19 cellular contexts compared by ENCODE assay signal in the genomic region with DNA sequence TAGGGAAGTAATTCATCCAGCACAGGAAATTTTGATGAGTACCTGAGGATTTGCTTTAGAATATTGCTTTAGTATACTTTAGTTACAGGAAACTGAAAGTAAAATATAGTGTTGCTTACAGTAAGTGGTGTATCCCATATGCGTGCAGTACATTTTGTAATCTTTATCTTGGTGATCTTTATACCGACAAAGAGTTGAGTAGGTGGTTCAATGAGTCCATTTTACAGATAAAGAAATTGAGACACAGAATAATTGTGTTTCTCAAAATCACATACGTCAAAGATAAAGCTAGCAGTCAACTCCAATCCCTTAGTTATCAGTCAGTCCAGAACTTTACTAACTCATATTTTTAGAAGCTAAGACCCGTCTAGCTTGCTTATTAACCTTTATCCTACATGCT.
DNase-seq lines count a peak whose midpoint lies in the region; ATAC-seq and TF ChIP-seq lines count a peak whose summit lies in the region.
"Had no signal": no experiment of that assay in that cellular context is flagged by ENCODE, and none has a peak within 500 bp of the region (broad histone marks: within the 10 kb centered on the region; RNA-seq: fewer than 3 reads in every experiment).

No MANE protein-coding gene starts in this region.

- H3K27me3 ChIP-seq in MM.1S (replicated peaks; ENCODE audit: insufficient read depth, low read length) = no peaks in the 10 kb centered on the region
- H3K27me3 ChIP-seq: ovary, vagina had no signal

- H3K9me3 ChIP-seq in MM.1S (replicated peaks; ENCODE audit: insufficient read depth, low read length) = no peaks in the 10 kb centered on the region
- H3K9me3 ChIP-seq: left ventricle myocardium inferior, ovary, vagina had no signal

- H3K27ac ChIP-seq in MM.1S (ENCODE audit: low read length) = no peak overlapping the region
- H3K27ac ChIP-seq: left ventricle myocardium inferior, ovary, vagina had no signal

- peak; percentile 39 to 45 for ATAC-seq in naive thymus-derived CD8-positive, alpha-beta T cell
- no peak for ATAC-seq in GM19452 (IDR thresholded peaks at IDR 0.05; ENCODE audit: unreplicated experiment)
- ATAC-seq: sciatic nerve had no signal

- no peak for DNase-seq in activated CD4-positive, alpha-beta T cell treated with anti-CD3 and anti-CD28 coated beads, Interleukin-2, amount 10 ng/mL, durations not matched to agents 24 days and 14 days
- no peak for DNase-seq in activated CD4-positive, alpha-beta T cell treated with anti-CD3 and anti-CD28 coated beads for 4 hours
- DNase-seq in MM.1S (peak; percentile 14), hepatic stellate cell (ENCODE audit: low spot score) (no peak), CD14-positive monocyte (ENCODE audit: low spot score) (no peak)
- DNase-seq in naive thymus-derived CD8-positive, alpha-beta T cell = peak in 2 of 10 donors; percentile 10 to 15
- DNase-seq: ACHN; activated effector memory CD4-positive, alpha-beta T cell treated with anti-CD3 and anti-CD28 coated beads, Interleukin-2, amount 50 U/mL, for 16 hours; GOT3; left ventricle myocardium inferior; NCI-H2029; ovary; SHP77 had no signal

- POLR2A ChIA-PET in naive thymus-derived CD8-positive, alpha-beta T cell (lab: Charles Lee) = interaction anchor here (0.7 to 4.1 kb wide), 7 partner anchors 11 to 68 kb away, joined by 3 to 28 read pairs (median 5); no protein-coding TSS in a partner anchor

- peak overlapping the region; percentile 61 for H3K4me3 Mint-ChIP-seq in activated CD4-positive, alpha-beta T cell treated with anti-CD3 and anti-CD28 coated beads, Interleukin-2, amount 10 ng/mL, durations not matched to agents 24 days and 14 days
- H3K4me3 Mint-ChIP-seq in activated naive CD8-positive, alpha-beta T cell = peak overlapping the region; percentile 76
- H3K4me3 Mint-ChIP-seq in naive thymus-derived CD8-positive, alpha-beta T cell = peak overlapping the region; percentile 56 to 89 (median 78)
- peak overlapping the region in 1 of 2 donors; percentile 32 for H3K4me3 Mint-ChIP-seq in CD14-positive monocyte
- H3K4me3 Mint-ChIP-seq: brain; dendritic cell treated with granulocyte-macrophage colony-stimulating factor and Interleukin-4, amounts not matched to agents 40 ng/mL and 50 ng/mL, for 4 days had no signal

- no peaks in the 10 kb centered on the region for H4K20me1 ChIP-seq in MM.1S (ENCODE audit: insufficient read depth, low read length)

- peaks cover 2% of the 10 kb centered on the region for H3K27me3 Mint-ChIP-seq in activated CD4-positive, alpha-beta T cell treated with anti-CD3 and anti-CD28 coated beads, Interleukin-2, amount 10 ng/mL, durations not matched to agents 24 days and 14 days
- no peaks in the 10 kb centered on the region for H3K27me3 Mint-ChIP-seq in activated naive CD8-positive, alpha-beta T cell
- H3K27me3 Mint-ChIP-seq in naive thymus-derived CD8-positive, alpha-beta T cell = no peaks in the 10 kb centered on the region
- H3K27me3 Mint-ChIP-seq in CD14-positive monocyte (ENCODE audit: low read depth in 3 of 3) = peaks cover 1 to 3% (median 1%) of the 10 kb centered on the region in 3 donors

- no peaks in the 10 kb centered on the region for H3F3A ChIP-seq in MM.1S (ENCODE audit: insufficient read depth, low read length)

- peaks cover 29% of the 10 kb centered on the region for H3K4me1 Mint-ChIP-seq in activated CD4-positive, alpha-beta T cell treated with anti-CD3 and anti-CD28 coated beads, Interleukin-2, amount 10 ng/mL, durations not matched to agents 24 days and 14 days
- peaks cover 26% of the 10 kb centered on the region for H3K4me1 Mint-ChIP-seq in activated naive CD8-positive, alpha-beta T cell (ENCODE audit: low read depth)
- peaks cover 20 to 39% (median 25%) of the 10 kb centered on the region in 4 donors for H3K4me1 Mint-ChIP-seq in naive thymus-derived CD8-positive, alpha-beta T cell
- H3K4me1 Mint-ChIP-seq in CD14-positive monocyte = peaks cover 7% of the 10 kb centered on the region

- peaks cover 8% of the 10 kb centered on the region for H3K36me3 Mint-ChIP-seq in activated CD4-positive, alpha-beta T cell treated with anti-CD3 and anti-CD28 coated beads, Interleukin-2, amount 10 ng/mL, durations not matched to agents 24 days and 14 days (ENCODE audit: low read depth)
- peaks cover 3% of the 10 kb centered on the region for H3K36me3 Mint-ChIP-seq in activated naive CD8-positive, alpha-beta T cell
- H3K36me3 Mint-ChIP-seq in naive thymus-derived CD8-positive, alpha-beta T cell = peaks cover 0 to 3% (median 0%) of the 10 kb centered on the region in 3 donors
- no peaks in the 10 kb centered on the region for H3K36me3 Mint-ChIP-seq in CD14-positive monocyte
- H3K36me3 Mint-ChIP-seq: brain had no signal

- H3K9me3 Mint-ChIP-seq in activated CD4-positive, alpha-beta T cell treated with anti-CD3 and anti-CD28 coated beads, Interleukin-2, amount 10 ng/mL, durations not matched to agents 24 days and 14 days = peaks cover 10% of the 10 kb centered on the region
- H3K9me3 Mint-ChIP-seq in activated naive CD8-positive, alpha-beta T cell (ENCODE audit: low read depth) = no peaks in the 10 kb centered on the region
- no peaks in the 10 kb centered on the region for H3K9me3 Mint-ChIP-seq in naive thymus-derived CD8-positive, alpha-beta T cell
- H3K9me3 Mint-ChIP-seq in CD14-positive monocyte = peaks cover 0 to 5% (median 0%) of the 10 kb centered on the region in 7 donors
- H3K9me3 Mint-ChIP-seq: dendritic cell treated with granulocyte-macrophage colony-stimulating factor and Interleukin-4, amounts not matched to agents 40 ng/mL and 50 ng/mL, for 4 days had no signal

- H3K36me3 ChIP-seq in MM.1S (replicated peaks; ENCODE audit: insufficient read depth, low read length) = no peaks in the 10 kb centered on the region
- H3K36me3 ChIP-seq: left ventricle myocardium inferior, ovary, vagina had no signal

- peak overlapping the region; percentile 51; the same call in 1 of the 2 replicates for H2AFZ ChIP-seq in MM.1S (ENCODE audit: low read length)

- H3K79me2 ChIP-seq in MM.1S (ENCODE audit: low read length) = no peaks in the 10 kb centered on the region

- H3K9me2 ChIP-seq in MM.1S (replicated peaks; ENCODE audit: insufficient read depth, low read length) = no peaks in the 10 kb centered on the region

- H3K4me1 ChIP-seq in MM.1S (ENCODE audit: low read length) = peaks cover 8% of the 10 kb centered on the region
- H3K4me1 ChIP-seq: vagina had no signal

- H3K9ac ChIP-seq in MM.1S (ENCODE audit: low read length) = no peak overlapping the region

- H3K4me2 ChIP-seq in MM.1S (ENCODE audit: low read depth, low read length) = peak overlapping the region; percentile 44

- H3K27ac Mint-ChIP-seq in activated CD4-positive, alpha-beta T cell treated with anti-CD3 and anti-CD28 coated beads, Interleukin-2, amount 10 ng/mL, durations not matched to agents 24 days and 14 days = peak overlapping the region; percentile 78
- peak overlapping the region; percentile 87 for H3K27ac Mint-ChIP-seq in activated naive CD8-positive, alpha-beta T cell
- peak overlapping the region; percentile 35 to 92 (median 62) for H3K27ac Mint-ChIP-seq in naive thymus-derived CD8-positive, alpha-beta T cell
- H3K27ac Mint-ChIP-seq in CD14-positive monocyte = no peak overlapping the region
- H3K27ac Mint-ChIP-seq: dendritic cell treated with granulocyte-macrophage colony-stimulating factor and Interleukin-4, amounts not matched to agents 40 ng/mL and 50 ng/mL, for 4 days had no signal

- TF ChIP-seq CTCF in MM.1S (IDR thresholded peaks at IDR 0.05; ENCODE audit: low read length) = no peak
- no peak for TF ChIP-seq CTCF in CD14-positive monocyte (IDR thresholded peaks at IDR 0.05)

- intact Hi-C loops in activated CD4-positive, alpha-beta T cell treated with anti-CD3 and anti-CD28 coated beads, Interleukin-2, amount 10 ng/mL, durations not matched to agents 24 days and 14 days (cut with micrococcal nuclease) = loop anchor here (2.0 kb wide), 1 partner anchor 31 kb away; no protein-coding TSS in a partner anchor
- intact Hi-C loops in CD14-positive monocyte (cut with micrococcal nuclease) = no loop called here

- peak overlapping the region; percentile 5; the same call in 1 of the 2 replicates for H3K4me3 ChIP-seq in MM.1S (ENCODE audit: low read length)
- H3K4me3 ChIP-seq: left ventricle myocardium inferior, ovary, vagina had no signal

Comparison
In these comparisons a context has a peak if more than half of its experiments do, and no peak if none do; other contexts are left out.
1. H3K27ac Mint-ChIP-seq: peak in activated CD4-positive, alpha-beta T cell treated with anti-CD3 and anti-CD28 coated beads, Interleukin-2, amount 10 ng/mL, durations not matched to agents 24 days and 14 days (single experiment), activated naive CD8-positive, alpha-beta T cell (single experiment) and naive thymus-derived CD8-positive, alpha-beta T cell (10 of 10); none in CD14-positive monocyte (0 of 7).